Comparison of ENCODE assay signal across 12 cellular contexts in genomic region chr9:89482056-89482784, GRCh38. TPM values are rescaled to one million over a fixed set of nuclear protein-coding genes. Genes with fewer than 3 reads are reported as not detected.
A peak's percentile ranks its signal among the peaks of the same experiment; 100 is the strongest.
DNase-seq lines count a peak whose midpoint lies in the region; ATAC-seq and TF ChIP-seq lines count a peak whose summit lies in the region.
"Had no signal": no experiment of that assay in that cellular context is flagged by ENCODE, and none has a peak within 500 bp of the region (broad histone marks: within the 10 kb centered on the region; RNA-seq: fewer than 3 reads in every experiment).

No MANE protein-coding gene starts in this region.

- H3F3A ChIP-seq in neural progenitor cell (ENCODE audit: low read depth) = no peaks in the 10 kb centered on the region

- peaks cover 69% of the 10 kb centered on the region for H3K79me2 ChIP-seq in neural progenitor cell (ENCODE audit: low read depth)

- no peak for DNase-seq in CD4-positive, alpha-beta memory T cell
- DNase-seq in T-cell = peak in 1 of 34 experiments; percentile 22
- DNase-seq in cerebellum (ENCODE audit: low spot score) = peak; percentile 30
- DNase-seq in neural progenitor cell (ENCODE audit: low spot score) = no peak
- DNase-seq in NCI-H1694 (lab: John Stamatoyannopoulos, UW) = no peak
- no peak for DNase-seq in GM13977 (ENCODE audit: low spot score)
- DNase-seq in Right ventricle myocardium inferior (ENCODE audit: missing footprints) = no peak
- DNase-seq: esophagus squamous epithelium, NCI-H1105 had no signal

- H3K27me3 Mint-ChIP-seq in CD4-positive, alpha-beta memory T cell = no peaks in the 10 kb centered on the region
- H3K27me3 Mint-ChIP-seq in T-cell (no peaks in the 10 kb centered on the region), neural progenitor cell (ENCODE audit: insufficient read depth, low read depth) (peaks cover 2% of the 10 kb centered on the region)

- H3K4me3 ChIP-seq in CD4-positive, alpha-beta memory T cell (ENCODE audit: low read length in 2 of 2) = peak overlapping the region; percentile 3 to 29
- no peak overlapping the region for H3K4me3 ChIP-seq in neural progenitor cell
- H3K4me3 ChIP-seq: breast epithelium, esophagus squamous epithelium, SJSA1 had no signal

- CTCF ChIA-PET in CD4-positive, alpha-beta memory T cell (lab: Charles Lee; ENCODE audit: partially characterized antibody) = interaction anchor here (0.9 to 2.9 kb wide), 12 partner anchors 8 to 80 kb away, joined by 3 to 21 read pairs (median 4); no protein-coding TSS in a partner anchor
- CTCF ChIA-PET in T-cell (lab: Charles Lee) = interaction anchor here in 1 of 2 donors (1.2 to 1.3 kb wide), 2 partner anchors 56 to 67 kb away, joined by 3 to 5 read pairs; no protein-coding TSS in a partner anchor

- peaks cover 77 to 95% (median 86%) of the 10 kb centered on the region in 4 donors for H3K4me1 Mint-ChIP-seq in CD4-positive, alpha-beta memory T cell
- H3K4me1 Mint-ChIP-seq in T-cell (peaks cover 91 to 94% (median 92%) of the 10 kb centered on the region in 3 donors), neural progenitor cell (peaks cover 40% of the 10 kb centered on the region)

- POLR2A ChIA-PET in CD4-positive, alpha-beta memory T cell (lab: Charles Lee; ENCODE audit: partially characterized antibody) = interaction anchor here (1.0 to 23.9 kb wide), 20 partner anchors 9 to 80 kb away, joined by 3 to 609 read pairs (median 6); partner anchors contain the start of gene SEMA4D
- POLR2A ChIA-PET in T-cell (lab: Charles Lee) = interaction anchor here in 1 of 2 donors (1.1 kb wide), 1 partner anchor 26 kb away, joined by 5 read pairs; no protein-coding TSS in a partner anchor

- intact Hi-C loops in CD4-positive, alpha-beta memory T cell (cut with micrococcal nuclease) = loop anchor here (1.0 to 2.0 kb wide), 2 partner anchors 8 to 15 kb away; no protein-coding TSS in a partner anchor
- intact Hi-C loops in Right ventricle myocardium inferior (cut with DNase I) = no loop called here

- no peak overlapping the region for H3K9ac ChIP-seq in neural progenitor cell

- H3K27ac Mint-ChIP-seq in CD4-positive, alpha-beta memory T cell = peak overlapping the region; percentile 74 to 99 (median 96)
- H3K27ac Mint-ChIP-seq in T-cell = peak overlapping the region; percentile 95 to 99
- no peak overlapping the region for H3K27ac Mint-ChIP-seq in neural progenitor cell

- H3K27ac ChIP-seq in CD4-positive, alpha-beta memory T cell (ENCODE audit: low read depth, low read length) = peak overlapping the region; percentile 58
- no peak overlapping the region for H3K27ac ChIP-seq in neural progenitor cell
- H3K27ac ChIP-seq: breast epithelium, esophagus squamous epithelium, SJSA1 had no signal

- ATAC-seq in T-cell (replicated peaks in 1 of 4) (no peak), HG02840 (IDR thresholded peaks at IDR 0.05; ENCODE audit: low FRiP score, unreplicated experiment) (no peak), Right ventricle myocardium inferior (no peak)

- H3K4me1 ChIP-seq in CD4-positive, alpha-beta memory T cell (ENCODE audit: insufficient read depth, low read length) = peaks cover 89% of the 10 kb centered on the region
- peaks cover 18% of the 10 kb centered on the region for H3K4me1 ChIP-seq in neural progenitor cell
- H3K4me1 ChIP-seq: breast epithelium had no signal

- H3K9me3 Mint-ChIP-seq in CD4-positive, alpha-beta memory T cell = peaks cover 0 to 2% (median 0%) of the 10 kb centered on the region in 8 donors
- H3K9me3 Mint-ChIP-seq in T-cell = peaks cover 0 to 5% (median 4%) of the 10 kb centered on the region in 3 donors
- peaks cover 2% of the 10 kb centered on the region for H3K9me3 Mint-ChIP-seq in neural progenitor cell

- no peak for TF ChIP-seq CTCF in neural progenitor cell (IDR thresholded peaks at IDR 0.05)
- TF ChIP-seq CTCF in GM13977 (IDR thresholded peaks at IDR 0.05; ENCODE audit: extremely low read depth, insufficient read depth, missing control alignments) = no peak

- H3K4me3 Mint-ChIP-seq in CD4-positive, alpha-beta memory T cell = peak overlapping the region; percentile 92 to 100 (median 98)
- H3K4me3 Mint-ChIP-seq in T-cell (peak overlapping the region; percentile 81 to 96 (median 94)), neural progenitor cell (no peak overlapping the region)

- peaks cover 32% of the 10 kb centered on the region for H4K20me1 ChIP-seq in neural progenitor cell (ENCODE audit: low read depth)

- H3K27me3 ChIP-seq in CD4-positive, alpha-beta memory T cell (ENCODE audit: insufficient read depth, low read length) = no peaks in the 10 kb centered on the region
- H3K27me3 ChIP-seq in neural progenitor cell = no peaks in the 10 kb centered on the region
- H3K27me3 ChIP-seq: breast epithelium, esophagus squamous epithelium, SJSA1 had no signal

- peaks cover 11% of the 10 kb centered on the region for H3K36me3 ChIP-seq in CD4-positive, alpha-beta memory T cell (ENCODE audit: insufficient read depth, low read length)
- H3K36me3 ChIP-seq in neural progenitor cell = no peaks in the 10 kb centered on the region
- H3K36me3 ChIP-seq: breast epithelium, SJSA1 had no signal

- in situ Hi-C loops in GM13977 (cut with MboI; ENCODE audit: low pct_unique_long_range_greater_than_20kb, low sequenced_read_pairs, unreplicated experiment) = no loop called here

- no peaks in the 10 kb centered on the region for H3K9me3 ChIP-seq in CD4-positive, alpha-beta memory T cell (ENCODE audit: control insufficient read depth in 1 of 2, low read length in 2 of 2)
- H3K9me3 ChIP-seq in neural progenitor cell (ENCODE audit: low read depth) = no peaks in the 10 kb centered on the region
- H3K9me3 ChIP-seq: SJSA1 had no signal

- peak overlapping the region; percentile 31 for H3K4me2 ChIP-seq in neural progenitor cell

- peaks cover 55 to 60% of the 10 kb centered on the region in 2 donors for H3K36me3 Mint-ChIP-seq in CD4-positive, alpha-beta memory T cell
- H3K36me3 Mint-ChIP-seq in T-cell (peaks cover 40% of the 10 kb centered on the region), neural progenitor cell (peaks cover 9% of the 10 kb centered on the region)

- H2AFZ ChIP-seq in neural progenitor cell (replicated peaks) = no peak overlapping the region

RNA-seq across cellular contexts. Expression of gene SEMA4D, which starts 15.7 kb away (rescaled TPM):
- total RNA-seq in CD4-positive, alpha-beta memory T cell = 100 to 1,000 TPM; 393 to 410 TPM
- 100 to 1,000 TPM in 1 of 2 donors, 10 to 100 TPM in 1; 49.5 to 166 TPM for polyA plus RNA-seq in CD4-positive, alpha-beta memory T cell
- total RNA-seq in T-cell = 100 to 1,000 TPM; 347 to 585 (median 434) TPM
- 18.4 TPM for total RNA-seq in cerebellum
- total RNA-seq in neural progenitor cell (ENCODE audit: low replicate concordance) = 19.1 and 24.9 TPM in 2 replicates
- 24.1 TPM for total RNA-seq in Right ventricle myocardium inferior

Comparison
In these comparisons a context has a peak if more than half of its experiments do, and no peak if none do; other contexts are left out.
1. RNA of gene SEMA4D, which starts 15.7 kb away (total RNA-seq): 347 to 585 TPM in T-cell and 393 to 410 TPM in CD4-positive, alpha-beta memory T cell; 24.1 TPM in Right ventricle myocardium inferior (single experiment), 19.1 to 24.9 TPM in neural progenitor cell and 18.4 TPM in cerebellum (single experiment); every median in the first group is over 10 times any median in the second.